8 cellular contexts compared by ENCODE assay signal in the genomic region with DNA sequence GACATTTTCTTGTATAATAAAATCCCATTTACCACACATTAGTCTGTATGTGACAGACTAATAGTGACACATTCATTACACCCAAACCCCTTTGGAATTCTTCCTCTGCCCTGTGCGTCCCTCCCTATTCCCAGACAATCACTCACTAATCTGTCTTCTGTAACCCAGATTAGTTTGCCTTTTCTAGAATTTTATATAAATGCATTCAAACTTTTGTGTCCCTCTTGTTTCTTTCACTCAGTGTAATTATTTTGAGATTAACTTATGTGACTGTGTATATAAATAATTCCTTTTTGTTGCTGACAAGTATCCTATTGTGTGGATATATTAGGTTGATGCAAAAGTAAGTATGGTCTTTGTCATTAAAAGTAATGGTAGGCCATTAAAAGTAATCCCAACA.
"Had no signal": no experiment of that assay in that cellular context is flagged by ENCODE, and none has a peak within 500 bp of the region (broad histone marks: within the 10 kb centered on the region; RNA-seq: fewer than 3 reads in every experiment).

No MANE protein-coding gene starts in this region.

- H3K4me2 ChIP-seq: GM23338 had no signal

- H3K9me3 Mint-ChIP-seq: GM23338 had no signal

- ATAC-seq: GM23338, K562 had no signal

- FAIRE-seq: H1, HTR-8/SVneo, K562 had no signal

- H3K4me3 Mint-ChIP-seq: GM23338 had no signal

- H3K4me3 ChIP-seq: GM23338, K562 had no signal

- H3K27ac Mint-ChIP-seq: GM23338 had no signal

- H3K4me1 Mint-ChIP-seq: GM23338 had no signal

- DNase-seq: H7, HCEC 1CT, IMR-90, KG1 had no signal

- H2AFZ ChIP-seq: GM23338 had no signal
